Comparison of ENCODE assay signal across 13 cellular contexts in the genomic region with DNA sequence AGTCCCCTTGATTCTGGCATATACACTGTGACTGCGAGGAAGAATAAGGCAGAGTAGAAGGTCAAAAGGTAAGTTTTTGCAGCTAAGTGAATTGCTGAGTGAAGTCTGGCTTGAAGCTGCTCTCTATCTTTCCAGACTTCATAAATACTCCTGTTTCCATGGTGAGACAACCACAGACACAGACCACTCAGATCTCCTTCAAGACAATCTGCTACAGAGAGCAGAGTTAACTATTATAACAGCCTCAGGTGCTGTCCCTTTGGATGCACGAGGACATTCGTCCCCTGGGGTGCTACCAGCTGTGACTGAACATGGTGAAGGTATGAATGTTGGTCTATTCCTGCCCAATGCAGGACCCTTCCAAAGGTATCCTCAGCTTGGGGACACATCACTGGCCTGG.
DNase-seq lines count a peak whose midpoint lies in the region; ATAC-seq and TF ChIP-seq lines count a peak whose summit lies in the region.
"Had no signal": no experiment of that assay in that cellular context is flagged by ENCODE, and none has a peak within 500 bp of the region (broad histone marks: within the 10 kb centered on the region; RNA-seq: fewer than 3 reads in every experiment).

No MANE protein-coding gene starts in this region.

- peak overlapping the region; percentile 3 for H3K27ac Mint-ChIP-seq in activated T-cell treated with anti-CD3 and anti-CD28 coated beads, Interleukin-2, amount 50 U/mL, for 24 hours
- peak overlapping the region; percentile 37 for H3K27ac Mint-ChIP-seq in stimulated activated naive B cell treated with anti-CD40 and anti-IgM and Interleukin-4, amounts not matched to agents 10 μg/mL and 1 μg/mL and 100 μg/mL, for 72 hours
- H3K27ac Mint-ChIP-seq in endothelial cell (ENCODE audit: unreplicated experiment) = no peak overlapping the region

- no peak for DNase-seq in activated T-cell treated with anti-CD3 and anti-CD28 coated beads, Interleukin-2, amount 50 U/mL, for 24 hours
- no peak for DNase-seq in activated T-cell treated with anti-CD3 and anti-CD28 coated beads, Interleukin-2, amount 50 U/mL, for 1 hour
- peak; percentile 33 for DNase-seq in SK-N-DZ (ENCODE audit: low spot score)
- DNase-seq in stimulated activated naive B cell treated with anti-CD40 and anti-IgM and Interleukin-4, amounts not matched to agents 10 μg/mL and 1 μg/mL and 100 μg/mL, for 72 hours = no peak
- DNase-seq in endothelial cell (ENCODE audit: low spot score) = no peak
- no peak for DNase-seq in activated effector memory CD4-positive, alpha-beta T cell treated with anti-CD3 and anti-CD28 coated beads, Interleukin-2, amount 50 U/mL, for 16 hours
- no peak for DNase-seq in effector CD4-positive, alpha-beta T cell
- DNase-seq: DMS 273 treated with DMSO at 0.1 percent for 48 hours, KBM-7, NCI-H1092 treated with DMSO at 0.1 percent for 48 hours, NCI-H1694, NCI-H446 had no signal

- H3K4me1 Mint-ChIP-seq in activated T-cell treated with anti-CD3 and anti-CD28 coated beads, Interleukin-2, amount 50 U/mL, for 24 hours (ENCODE audit: low read depth) = peaks cover 38% of the 10 kb centered on the region
- H3K4me1 Mint-ChIP-seq in stimulated activated naive B cell treated with anti-CD40 and anti-IgM and Interleukin-4, amounts not matched to agents 10 μg/mL and 1 μg/mL and 100 μg/mL, for 72 hours = peaks cover 0 to 11% of the 10 kb centered on the region in 2 donors
- peaks cover 7% of the 10 kb centered on the region for H3K4me1 Mint-ChIP-seq in endothelial cell (ENCODE audit: unreplicated experiment)

- H3K36me3 Mint-ChIP-seq in activated T-cell treated with anti-CD3 and anti-CD28 coated beads, Interleukin-2, amount 50 U/mL, for 24 hours (ENCODE audit: low read depth) = peaks cover 49% of the 10 kb centered on the region
- peaks cover 17 to 29% of the 10 kb centered on the region in 2 donors for H3K36me3 Mint-ChIP-seq in stimulated activated naive B cell treated with anti-CD40 and anti-IgM and Interleukin-4, amounts not matched to agents 10 μg/mL and 1 μg/mL and 100 μg/mL, for 72 hours
- peaks cover 12% of the 10 kb centered on the region for H3K36me3 Mint-ChIP-seq in endothelial cell (ENCODE audit: low read depth, unreplicated experiment)

- no peaks in the 10 kb centered on the region for H3K27me3 Mint-ChIP-seq in activated T-cell treated with anti-CD3 and anti-CD28 coated beads, Interleukin-2, amount 50 U/mL, for 24 hours
- no peaks in the 10 kb centered on the region for H3K27me3 Mint-ChIP-seq in stimulated activated naive B cell treated with anti-CD40 and anti-IgM and Interleukin-4, amounts not matched to agents 10 μg/mL and 1 μg/mL and 100 μg/mL, for 72 hours
- no peaks in the 10 kb centered on the region for H3K27me3 Mint-ChIP-seq in endothelial cell (ENCODE audit: unreplicated experiment)

- ATAC-seq in GM21825 (IDR thresholded peaks at IDR 0.05; ENCODE audit: unreplicated experiment) = peak; percentile 56
- ATAC-seq in stimulated activated naive B cell treated with anti-CD40 and anti-IgM and Interleukin-4, amounts not matched to agents 10 μg/mL and 1 μg/mL and 100 μg/mL, for 72 hours (replicated peaks) = peak in 1 of 2 donors; percentile 31

- H3K9me3 Mint-ChIP-seq in activated T-cell treated with anti-CD3 and anti-CD28 coated beads, Interleukin-2, amount 50 U/mL, for 24 hours = no peaks in the 10 kb centered on the region
- H3K9me3 Mint-ChIP-seq in stimulated activated naive B cell treated with anti-CD40 and anti-IgM and Interleukin-4, amounts not matched to agents 10 μg/mL and 1 μg/mL and 100 μg/mL, for 72 hours = no peaks in the 10 kb centered on the region
- H3K9me3 Mint-ChIP-seq in endothelial cell (ENCODE audit: unreplicated experiment) = no peaks in the 10 kb centered on the region

- H3K4me3 Mint-ChIP-seq in activated T-cell treated with anti-CD3 and anti-CD28 coated beads, Interleukin-2, amount 50 U/mL, for 24 hours = no peak overlapping the region
- no peak overlapping the region for H3K4me3 Mint-ChIP-seq in stimulated activated naive B cell treated with anti-CD40 and anti-IgM and Interleukin-4, amounts not matched to agents 10 μg/mL and 1 μg/mL and 100 μg/mL, for 72 hours
- no peak overlapping the region for H3K4me3 Mint-ChIP-seq in endothelial cell (ENCODE audit: unreplicated experiment)

- no peak for TF ChIP-seq CTCF in endothelial cell (IDR thresholded peaks at IDR 0.05; ENCODE audit: unreplicated experiment)
